Comparison of ENCODE assay signal across 8 cellular contexts in genomic region chr1:35769188-35769758, GRCh38. TPM values are rescaled to one million over a fixed set of nuclear protein-coding genes. Genes with fewer than 3 reads are reported as not detected.
DNase-seq lines count a peak whose midpoint lies in the region; ATAC-seq and TF ChIP-seq lines count a peak whose summit lies in the region.

No MANE protein-coding gene starts in this region.

- in situ Hi-C loops in transverse colon (cut with MboI; ENCODE audit: low pct_ligation_motif_present in 1 of 4, low pct_unique_long_range_greater_than_20kb in 1 of 4, low sequenced_read_pairs in 3 of 4), result loop anchor here in 1 of 4 donors (25.0 kb wide), 1 partner anchor 307 kb away; no protein-coding TSS in a partner anchor

- H3K4me2 ChIP-seq in trophoblast cell (ENCODE audit: low read length), result peak overlapping the region; percentile 58

- H3K79me2 ChIP-seq in trophoblast cell (ENCODE audit: control insufficient read depth, insufficient read depth, low read length, poor library complexity), result peaks cover 4% of the 10 kb centered on the region

- peak overlapping the region; percentile 78 for H2BK120ac ChIP-seq in trophoblast cell (ENCODE audit: insufficient read depth, low read length, poor library complexity)

- peaks cover 4% of the 10 kb centered on the region for H3K27me3 Mint-ChIP-seq in activated naive CD8-positive, alpha-beta T cell treated with anti-CD3 and anti-CD28 coated beads for 36 hours

- peaks cover 22% of the 10 kb centered on the region for H3K36me3 Mint-ChIP-seq in activated naive CD8-positive, alpha-beta T cell treated with anti-CD3 and anti-CD28 coated beads for 36 hours

- DNase-seq in NCI-H1048 (lab: John Stamatoyannopoulos, UW) (peak; percentile 82), cardiac septum (ENCODE audit: low spot score) (peak; percentile 94), trophoblast cell (peak; percentile 74 to 85), transverse colon (peak; percentile 89)
- peak; percentile 91 for DNase-seq in activated naive CD8-positive, alpha-beta T cell treated with anti-CD3 and anti-CD28 coated beads for 36 hours

- no peaks in the 10 kb centered on the region for H3K9me3 Mint-ChIP-seq in activated naive CD8-positive, alpha-beta T cell treated with anti-CD3 and anti-CD28 coated beads for 36 hours

- H3K9me3 ChIP-seq in trophoblast cell (ENCODE audit: insufficient read depth, low read depth, low read length) (no peaks in the 10 kb centered on the region), transverse colon (no peaks in the 10 kb centered on the region)

- H3K23ac ChIP-seq in trophoblast cell (ENCODE audit: low read length), result no peak overlapping the region

- H3K4ac ChIP-seq in trophoblast cell (ENCODE audit: low read depth, low read length), result peak overlapping the region; percentile 70

- H3K4me1 Mint-ChIP-seq in activated naive CD8-positive, alpha-beta T cell treated with anti-CD3 and anti-CD28 coated beads for 36 hours, result peaks cover 12% of the 10 kb centered on the region

- H3K18ac ChIP-seq in trophoblast cell (ENCODE audit: low read length), result peak overlapping the region; percentile 95

- H3K27me3 ChIP-seq in trophoblast cell (ENCODE audit: insufficient read depth, low read length) (no peaks in the 10 kb centered on the region), transverse colon (no peaks in the 10 kb centered on the region)

- H4K91ac ChIP-seq in trophoblast cell (ENCODE audit: low read depth, low read length), result peak overlapping the region; percentile 50

- peak overlapping the region; percentile 86 for H3K4me3 Mint-ChIP-seq in activated naive CD8-positive, alpha-beta T cell treated with anti-CD3 and anti-CD28 coated beads for 36 hours

- H3K9ac ChIP-seq in trophoblast cell (ENCODE audit: low read length), result peak overlapping the region; percentile 89

- no CpG with 5 or more reads among the region's 58 CpGs for WGBS in trophoblast cell (ENCODE audit: extremely low coverage, insufficient coverage, insufficient read length)
- WGBS in transverse colon (ENCODE audit: low coverage in 1 of 2), 2 donors, result 0% methylated on average over 4 to 15 of the region's 58 CpGs

- peak overlapping the region; percentile 83 for H3K4me3 ChIP-seq in trophoblast cell (ENCODE audit: low read depth, low read length)
- peak overlapping the region; percentile 59 to 99 (median 84) for H3K4me3 ChIP-seq in transverse colon

- H3K27ac ChIP-seq in trophoblast cell (ENCODE audit: low read depth, low read length) (peak overlapping the region; percentile 81), transverse colon (peak overlapping the region; percentile 82 to 91 (median 87))

- H2AFZ ChIP-seq in trophoblast cell (ENCODE audit: insufficient read depth, low read length, poor library complexity), result peak overlapping the region; percentile 95

- H2AK5ac ChIP-seq in trophoblast cell (ENCODE audit: low read length), result no peak overlapping the region

- TF ChIP-seq EP300 in transverse colon (IDR thresholded peaks at IDR 0.05; ENCODE audit: low read depth), result no peak

- no peak overlapping the region for H2BK12ac ChIP-seq in trophoblast cell (ENCODE audit: low read length)

- ATAC-seq in HG02588 (IDR thresholded peaks at IDR 0.05; ENCODE audit: unreplicated experiment) (peak; percentile 76), SK-N-SH treated with all-trans-retinoic acid at 6 μM for 48 hours (peak; percentile 94)

- H3K14ac ChIP-seq in trophoblast cell (ENCODE audit: low read length), result peak overlapping the region; percentile 94

- peak overlapping the region; percentile 52 for H2BK5ac ChIP-seq in trophoblast cell (ENCODE audit: low read depth, low read length, poor library complexity)

- no peak overlapping the region for H4K12ac ChIP-seq in trophoblast cell (ENCODE audit: low read depth, low read length)

- H3K36me3 ChIP-seq in trophoblast cell (ENCODE audit: control insufficient read depth in 1 of 2, insufficient read depth in 2 of 2, low read length in 2 of 2), result no peaks in the 10 kb centered on the region
- no peaks in the 10 kb centered on the region for H3K36me3 ChIP-seq in transverse colon

- TF ChIP-seq CTCF in transverse colon (IDR thresholded peaks at IDR 0.05), result no peak

- H4K8ac ChIP-seq in trophoblast cell (ENCODE audit: low read depth, low read length), result peak overlapping the region; percentile 92

- TF ChIP-seq POLR2A in GM10847 (IDR thresholded peaks at IDR 0.05; ENCODE audit: extremely low read depth, insufficient read length) (peak; percentile 62), transverse colon (IDR thresholded peaks at IDR 0.05) (peak; percentile 69)

- H3K4me1 ChIP-seq in trophoblast cell (ENCODE audit: control insufficient read depth in 1 of 2, insufficient read depth in 2 of 2, low read length in 2 of 2) (peaks cover 0 to 3% of the 10 kb centered on the region in 2 experiments), transverse colon (peaks cover 0 to 6% (median 1%) of the 10 kb centered on the region in 4 donors)

- intact Hi-C loops in cardiac septum (cut with DNase I), result no loop called here
- intact Hi-C loops in transverse colon (cut with DNase I; ENCODE audit: low total_unique reads), result no loop called here

- peaks cover 6% of the 10 kb centered on the region for H3K79me1 ChIP-seq in trophoblast cell (ENCODE audit: low read length)

- H3K27ac Mint-ChIP-seq in activated naive CD8-positive, alpha-beta T cell treated with anti-CD3 and anti-CD28 coated beads for 36 hours, result peak overlapping the region; percentile 65

TF ChIP-seq in SK-N-SH treated with all-trans-retinoic acid at 6 μM for 48 hours, 23 proteins besides CTCF, POLR2A, EP300 and RAD21:
- TF ChIP-seq, protein P1, sequence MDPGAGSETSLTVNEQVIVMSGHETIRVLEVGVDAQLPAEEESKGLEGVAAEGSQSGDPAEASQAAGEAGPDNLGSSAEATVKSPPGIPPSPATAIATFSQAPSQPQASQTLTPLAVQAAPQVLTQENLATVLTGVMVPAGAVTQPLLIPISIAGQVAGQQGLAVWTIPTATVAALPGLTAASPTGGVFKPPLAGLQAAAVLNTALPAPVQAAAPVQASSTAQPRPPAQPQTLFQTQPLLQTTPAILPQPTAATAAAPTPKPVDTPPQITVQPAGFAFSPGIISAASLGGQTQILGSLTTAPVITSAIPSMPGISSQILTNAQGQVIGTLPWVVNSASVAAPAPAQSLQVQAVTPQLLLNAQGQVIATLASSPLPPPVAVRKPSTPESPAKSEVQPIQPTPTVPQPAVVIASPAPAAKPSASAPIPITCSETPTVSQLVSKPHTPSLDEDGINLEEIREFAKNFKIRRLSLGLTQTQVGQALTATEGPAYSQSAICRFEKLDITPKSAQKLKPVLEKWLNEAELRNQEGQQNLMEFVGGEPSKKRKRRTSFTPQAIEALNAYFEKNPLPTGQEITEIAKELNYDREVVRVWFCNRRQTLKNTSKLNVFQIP (CRISPR knock-in tag; IDR thresholded peaks at IDR 0.05; ENCODE audit: borderline replicate concordance, low read depth), result no peak
- TF ChIP-seq CSDC2 (CRISPR knock-in tag; IDR thresholded peaks at IDR 0.05) (no peak), GLIS3 (CRISPR knock-in tag; IDR thresholded peaks at IDR 0.05) (no peak), ZNF8 (CRISPR knock-in tag; IDR thresholded peaks at IDR 0.05) (no peak), ZNF565 (CRISPR knock-in tag; conservative IDR thresholded peaks at IDR 0.05; ENCODE audit: low read depth) (no peak), BACH2 (CRISPR knock-in tag; IDR thresholded peaks at IDR 0.05; ENCODE audit: borderline replicate concordance) (no peak), OSR1 (CRISPR knock-in tag; IDR thresholded peaks at IDR 0.05) (no peak), ISL1 (CRISPR knock-in tag; IDR thresholded peaks at IDR 0.05) (no peak), ARNTL (CRISPR knock-in tag; IDR thresholded peaks at IDR 0.05; ENCODE audit: borderline replicate concordance, low read depth) (no peak)
- TF ChIP-seq, protein P2, sequence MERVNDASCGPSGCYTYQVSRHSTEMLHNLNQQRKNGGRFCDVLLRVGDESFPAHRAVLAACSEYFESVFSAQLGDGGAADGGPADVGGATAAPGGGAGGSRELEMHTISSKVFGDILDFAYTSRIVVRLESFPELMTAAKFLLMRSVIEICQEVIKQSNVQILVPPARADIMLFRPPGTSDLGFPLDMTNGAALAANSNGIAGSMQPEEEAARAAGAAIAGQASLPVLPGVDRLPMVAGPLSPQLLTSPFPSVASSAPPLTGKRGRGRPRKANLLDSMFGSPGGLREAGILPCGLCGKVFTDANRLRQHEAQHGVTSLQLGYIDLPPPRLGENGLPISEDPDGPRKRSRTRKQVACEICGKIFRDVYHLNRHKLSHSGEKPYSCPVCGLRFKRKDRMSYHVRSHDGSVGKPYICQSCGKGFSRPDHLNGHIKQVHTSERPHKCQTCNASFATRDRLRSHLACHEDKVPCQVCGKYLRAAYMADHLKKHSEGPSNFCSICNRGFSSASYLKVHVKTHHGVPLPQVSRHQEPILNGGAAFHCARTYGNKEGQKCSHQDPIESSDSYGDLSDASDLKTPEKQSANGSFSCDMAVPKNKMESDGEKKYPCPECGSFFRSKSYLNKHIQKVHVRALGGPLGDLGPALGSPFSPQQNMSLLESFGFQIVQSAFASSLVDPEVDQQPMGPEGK (CRISPR knock-in tag; IDR thresholded peaks at IDR 0.05; ENCODE audit: borderline replicate concordance), result no peak

RNA-seq across cellular contexts. Expression of gene CLSPN, which starts 0.5 kb away (rescaled TPM):
- total RNA-seq in activated naive CD8-positive, alpha-beta T cell treated with anti-CD3 and anti-CD28 coated beads for 36 hours, result 10 to 100 TPM; 72.8 to 79.1 TPM
- 0.46 TPM for total RNA-seq in cardiac septum
- polyA plus RNA-seq in trophoblast cell (2013), result 15.5 and 15.7 TPM in 2 replicates
- under 1 TPM in 2 of 4 donors, not detected in 2; 0.79 to 0.82 TPM for total RNA-seq in transverse colon

RNA-seq across cellular contexts. Expression of gene AGO4, which starts 38.5 kb away (rescaled TPM):
- total RNA-seq in activated naive CD8-positive, alpha-beta T cell treated with anti-CD3 and anti-CD28 coated beads for 36 hours, result 1 to 10 TPM; 2.1 to 3.0 TPM
- total RNA-seq in cardiac septum, result 23.9 TPM
- 11.1 and 12.4 TPM in 2 replicates for polyA plus RNA-seq in trophoblast cell (2013)
- total RNA-seq in transverse colon, result 10 to 100 TPM in 3 of 4 donors, 1 to 10 TPM in 1; 6.4 to 21.3 (median 16.8) TPM

RNA-seq across cellular contexts. Expression of gene C1orf216, which starts 50.6 kb away (rescaled TPM):
- total RNA-seq in activated naive CD8-positive, alpha-beta T cell treated with anti-CD3 and anti-CD28 coated beads for 36 hours, result 10 to 100 TPM; 14.7 to 15.1 TPM
- total RNA-seq in cardiac septum (11.5 TPM), transverse colon (1 to 10 TPM; 2.8 to 6.7 (median 4.7) TPM)
- polyA plus RNA-seq in trophoblast cell (2013), result 2.5 and 2.8 TPM in 2 replicates

Comparison
In these comparisons a context has a peak if more than half of its experiments do, and no peak if none do; other contexts are left out.
1. Peak in every context shown above with its lines: DNase-seq, ATAC-seq, H3K4me3 ChIP-seq and H3K27ac ChIP-seq.
2. RNA of gene CLSPN, which starts 0.5 kb away (total RNA-seq): 72.8 to 79.1 TPM in activated naive CD8-positive, alpha-beta T cell treated with anti-CD3 and anti-CD28 coated beads for 36 hours; 0.79 to 0.82 TPM in transverse colon and 0.46 TPM in cardiac septum (single experiment); every median in the first group is over 10 times any median in the second.